Comparison of ENCODE assay signal across 21 cellular contexts in the genomic region with DNA sequence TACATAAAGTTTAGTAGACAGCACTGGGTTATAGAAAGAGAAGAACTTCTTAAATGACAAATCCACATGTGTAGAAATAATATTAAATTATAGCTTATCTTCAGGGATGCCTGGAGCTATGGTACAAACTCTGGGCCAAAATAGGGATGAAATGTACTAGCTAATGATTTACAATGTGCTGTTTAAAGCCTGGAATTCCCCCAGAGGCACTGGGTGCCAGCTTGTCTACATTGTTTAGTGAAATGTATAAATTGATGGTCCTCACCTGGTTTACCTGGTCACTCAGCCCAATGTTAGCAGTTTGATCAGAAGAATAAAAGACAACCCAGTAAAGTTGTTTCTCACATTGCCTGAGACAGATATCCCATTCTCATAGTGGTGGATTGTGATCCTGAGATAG.
A peak's percentile ranks its signal among the peaks of the same experiment; 100 is the strongest.
DNase-seq lines count a peak whose midpoint lies in the region; ATAC-seq and TF ChIP-seq lines count a peak whose summit lies in the region.
"Had no signal": no experiment of that assay in that cellular context is flagged by ENCODE, and none has a peak within 500 bp of the region (broad histone marks: within the 10 kb centered on the region; RNA-seq: fewer than 3 reads in every experiment).

No MANE protein-coding gene starts in this region.

- no peaks in the 10 kb centered on the region for H3K27me3 ChIP-seq in hepatocyte
- no peaks in the 10 kb centered on the region for H3K27me3 ChIP-seq in HAP-1 (ENCODE audit: low read depth)

- H3K79me2 ChIP-seq in hepatocyte, result no peaks in the 10 kb centered on the region

- TF ChIP-seq CTCF in 22Rv1 (IDR thresholded peaks at IDR 0.05) (no peak), hepatocyte (IDR thresholded peaks at IDR 0.05; ENCODE audit: poor library complexity) (no peak)

- ATAC-seq in GM19455 (IDR thresholded peaks at IDR 0.05; ENCODE audit: unreplicated experiment) (no peak), HG03159 (IDR thresholded peaks at IDR 0.05; ENCODE audit: unreplicated experiment) (no peak)
- ATAC-seq: A549 had no signal

- no peak overlapping the region for H3K4me2 ChIP-seq in hepatocyte
- H3K4me2 ChIP-seq: A549 had no signal

- H3K4me1 ChIP-seq in hepatocyte (ENCODE audit: insufficient read depth) (no peaks in the 10 kb centered on the region), HAP-1 (peaks cover 3% of the 10 kb centered on the region; the same call in 1 of the 2 replicates)
- H3K4me1 ChIP-seq: A549 had no signal

- DNase-seq in hepatocyte (ENCODE audit: low spot score) (no peak), left kidney (ENCODE audit: low read depth, low spot score) (peak; percentile 13), renal cortical epithelial cell (ENCODE audit: low read depth) (peak; percentile 48), HAP-1 (ENCODE audit: low spot score in 2 of 2) (no peak), NCI-H524 treated with DMSO at 0.1 percent for 48 hours (lab: John Stamatoyannopoulos, UW) (no peak)
- DNase-seq: 8988T; ACHN; AML-193; C1 segment of cervical spinal cord; Calu3; CD4-positive, alpha-beta memory T cell; COR-L47; DMS53; DMS79 treated with DMSO at 0.1 percent for 48 hours; GF-D8; GOT3; HCEC 1CT had no signal

- H3K36me3 ChIP-seq in hepatocyte (replicated peaks; ENCODE audit: insufficient read depth, low read depth) (no peaks in the 10 kb centered on the region), HAP-1 (replicated peaks) (no peaks in the 10 kb centered on the region)

- no peaks in the 10 kb centered on the region for H3K9me2 ChIP-seq in hepatocyte (replicated peaks; ENCODE audit: insufficient read depth)

- H3K4me3 ChIP-seq in hepatocyte, result no peak overlapping the region
- H3K4me3 ChIP-seq in HAP-1, result no peak overlapping the region
- H3K4me3 ChIP-seq: A549 had no signal

- H3K9me3 ChIP-seq in hepatocyte (ENCODE audit: low read depth), result no peaks in the 10 kb centered on the region
- H3K9me3 ChIP-seq in HAP-1, result 0 out of 2 replicates have a peak, but pooled peaks cover 2% of the 10 kb centered on the region
- H3K9me3 ChIP-seq: A549 had no signal

- H3K27ac ChIP-seq in 22Rv1 (0 out of 2 replicates have a peak overlapping the region, but pooled peaks have one; percentile 10), hepatocyte (peak overlapping the region; percentile 50)
- H3K27ac ChIP-seq: A549 had no signal

- no peak overlapping the region for H2AFZ ChIP-seq in hepatocyte

- no peaks in the 10 kb centered on the region for H4K20me1 ChIP-seq in hepatocyte (ENCODE audit: insufficient read depth, poor library complexity, severe bottlenecking)

- in situ Hi-C loops in HAP-1 (cut with MboI; ENCODE audit: low sequenced_read_pairs), result no loop called here

Comparison
In these comparisons a context has a peak if more than half of its experiments do, and no peak if none do; other contexts are left out.
1. DNase-seq: peak in left kidney (single experiment) and renal cortical epithelial cell (single experiment); none in hepatocyte (single experiment), HAP-1 (0 of 2) and NCI-H524 treated with DMSO at 0.1 percent for 48 hours (single experiment).